In the genomic region with DNA sequence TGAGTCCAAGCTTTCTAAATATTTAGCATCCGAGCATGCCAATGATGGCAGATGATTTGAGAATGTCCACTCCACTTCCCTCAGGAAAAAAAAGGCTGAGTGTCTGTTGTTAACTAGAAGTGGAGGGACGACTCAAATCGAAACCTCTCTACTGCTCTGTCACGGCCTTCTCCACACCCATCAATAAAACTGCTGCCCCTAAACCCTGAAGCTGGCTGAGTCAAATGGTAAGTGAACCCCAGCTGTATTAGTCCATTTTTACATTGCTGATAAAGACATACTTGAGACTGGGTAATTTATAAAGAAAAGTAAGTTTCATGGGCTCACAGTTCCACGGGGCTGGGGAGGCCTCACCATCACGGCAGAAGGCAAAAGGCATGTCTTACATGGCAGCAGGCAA, we compare ENCODE assay signal across 17 cellular contexts.
DNase-seq lines count a peak whose midpoint lies in the region; ATAC-seq and TF ChIP-seq lines count a peak whose summit lies in the region.
"Had no signal": no experiment of that assay in that cellular context is flagged by ENCODE, and none has a peak within 500 bp of the region (broad histone marks: within the 10 kb centered on the region; RNA-seq: fewer than 3 reads in every experiment).

No MANE protein-coding gene starts in this region.

- no peak overlapping the region for H3K27ac ChIP-seq in sigmoid colon
- H3K27ac ChIP-seq: GM23248 had no signal

- peaks cover 0 to 2% (median 0%) of the 10 kb centered on the region in 4 donors for H3K9me3 ChIP-seq in sigmoid colon
- H3K9me3 ChIP-seq: BE2C, HAP-1 had no signal

- ATAC-seq in GM18868 (IDR thresholded peaks at IDR 0.05; ENCODE audit: unreplicated experiment) = peak; percentile 78
- peak; percentile 70 for ATAC-seq in HG02852 (IDR thresholded peaks at IDR 0.05; ENCODE audit: unreplicated experiment)
- peak; percentile 78 for ATAC-seq in HG03432 (IDR thresholded peaks at IDR 0.05; ENCODE audit: unreplicated experiment)
- no peak for ATAC-seq in left ventricle myocardium superior
- ATAC-seq in HG03025 (IDR thresholded peaks at IDR 0.05; ENCODE audit: low FRiP score, unreplicated experiment) = no peak
- no peak for ATAC-seq in WTC11
- ATAC-seq: K562 had no signal

- WGBS in sigmoid colon, 2 donors = 77 to 81% methylated on average over 6 of the region's 6 CpGs

- peaks cover 9% of the 10 kb centered on the region for H3K4me1 Mint-ChIP-seq in WTC11
- H3K4me1 Mint-ChIP-seq: CD4-positive, CD25-positive, alpha-beta regulatory T cell; CD8-positive, alpha-beta memory T cell had no signal

- H3K4me3 ChIP-seq in sigmoid colon = no peak overlapping the region
- H3K4me3 ChIP-seq: GM23248, HAP-1, K562 had no signal

- DNase-seq in left ventricle myocardium superior (no peak), sigmoid colon (no peak), WTC11 (ENCODE audit: low spot score) (no peak)
- DNase-seq: ACHN; BE2C; C1 segment of cervical spinal cord; CD4-positive, CD25-positive, alpha-beta regulatory T cell; CD8-positive, alpha-beta memory T cell; COR-L47; GM23248; IMR-90 had no signal

- TF ChIP-seq EP300 in sigmoid colon (IDR thresholded peaks at IDR 0.05) = no peak

- TF ChIP-seq CTCF in sigmoid colon (IDR thresholded peaks at IDR 0.05) (no peak), WTC11 (IDR thresholded peaks at IDR 0.05) (no peak)

- no peaks in the 10 kb centered on the region for H3K4me1 ChIP-seq in sigmoid colon
- H3K4me1 ChIP-seq: BE2C, HAP-1 had no signal

- intact Hi-C loops in left ventricle myocardium superior (cut with micrococcal nuclease) = no loop called here
- intact Hi-C loops in sigmoid colon (cut with DNase I) = no loop called here

- no peaks in the 10 kb centered on the region for H3K36me3 ChIP-seq in sigmoid colon
- H3K36me3 ChIP-seq: BE2C, HAP-1 had no signal

- H3K4me3 Mint-ChIP-seq in WTC11 = no peak overlapping the region
- H3K4me3 Mint-ChIP-seq: CD4-positive, CD25-positive, alpha-beta regulatory T cell had no signal

- no peak for TF ChIP-seq POLR2A in sigmoid colon (IDR thresholded peaks at IDR 0.05)

- H3K27ac Mint-ChIP-seq in WTC11 = no peak overlapping the region
- H3K27ac Mint-ChIP-seq: CD4-positive, CD25-positive, alpha-beta regulatory T cell; CD8-positive, alpha-beta memory T cell had no signal

- CTCF ChIA-PET in WTC11 (lab: Charles Lee) = no interaction called here

- no peaks in the 10 kb centered on the region for H3K36me3 Mint-ChIP-seq in WTC11
- H3K36me3 Mint-ChIP-seq: CD4-positive, CD25-positive, alpha-beta regulatory T cell; CD8-positive, alpha-beta memory T cell had no signal

- H3K9me3 Mint-ChIP-seq in WTC11 = peaks cover 13% of the 10 kb centered on the region

- no peaks in the 10 kb centered on the region for H3K27me3 Mint-ChIP-seq in WTC11 (ENCODE audit: low read depth)
- H3K27me3 Mint-ChIP-seq: CD4-positive, CD25-positive, alpha-beta regulatory T cell had no signal

- no peaks in the 10 kb centered on the region for H3K27me3 ChIP-seq in sigmoid colon
- H3K27me3 ChIP-seq: BE2C had no signal

- POLR2A ChIA-PET in WTC11 (lab: Charles Lee) = no interaction called here

TF ChIP-seq in WTC11, 78 proteins besides CTCF, POLR2A, EP300 and RAD21 (continues in another document):
- TF ChIP-seq CREB1 (CRISPR knock-in tag; IDR thresholded peaks at IDR 0.05) (no peak), FOXJ3 (CRISPR knock-in tag; IDR thresholded peaks at IDR 0.05; ENCODE audit: borderline replicate concordance) (no peak), GABPB1 (CRISPR knock-in tag; IDR thresholded peaks at IDR 0.05) (no peak), ZNF281 (CRISPR knock-in tag; IDR thresholded peaks at IDR 0.05) (no peak)
- TF ChIP-seq, protein P1, sequence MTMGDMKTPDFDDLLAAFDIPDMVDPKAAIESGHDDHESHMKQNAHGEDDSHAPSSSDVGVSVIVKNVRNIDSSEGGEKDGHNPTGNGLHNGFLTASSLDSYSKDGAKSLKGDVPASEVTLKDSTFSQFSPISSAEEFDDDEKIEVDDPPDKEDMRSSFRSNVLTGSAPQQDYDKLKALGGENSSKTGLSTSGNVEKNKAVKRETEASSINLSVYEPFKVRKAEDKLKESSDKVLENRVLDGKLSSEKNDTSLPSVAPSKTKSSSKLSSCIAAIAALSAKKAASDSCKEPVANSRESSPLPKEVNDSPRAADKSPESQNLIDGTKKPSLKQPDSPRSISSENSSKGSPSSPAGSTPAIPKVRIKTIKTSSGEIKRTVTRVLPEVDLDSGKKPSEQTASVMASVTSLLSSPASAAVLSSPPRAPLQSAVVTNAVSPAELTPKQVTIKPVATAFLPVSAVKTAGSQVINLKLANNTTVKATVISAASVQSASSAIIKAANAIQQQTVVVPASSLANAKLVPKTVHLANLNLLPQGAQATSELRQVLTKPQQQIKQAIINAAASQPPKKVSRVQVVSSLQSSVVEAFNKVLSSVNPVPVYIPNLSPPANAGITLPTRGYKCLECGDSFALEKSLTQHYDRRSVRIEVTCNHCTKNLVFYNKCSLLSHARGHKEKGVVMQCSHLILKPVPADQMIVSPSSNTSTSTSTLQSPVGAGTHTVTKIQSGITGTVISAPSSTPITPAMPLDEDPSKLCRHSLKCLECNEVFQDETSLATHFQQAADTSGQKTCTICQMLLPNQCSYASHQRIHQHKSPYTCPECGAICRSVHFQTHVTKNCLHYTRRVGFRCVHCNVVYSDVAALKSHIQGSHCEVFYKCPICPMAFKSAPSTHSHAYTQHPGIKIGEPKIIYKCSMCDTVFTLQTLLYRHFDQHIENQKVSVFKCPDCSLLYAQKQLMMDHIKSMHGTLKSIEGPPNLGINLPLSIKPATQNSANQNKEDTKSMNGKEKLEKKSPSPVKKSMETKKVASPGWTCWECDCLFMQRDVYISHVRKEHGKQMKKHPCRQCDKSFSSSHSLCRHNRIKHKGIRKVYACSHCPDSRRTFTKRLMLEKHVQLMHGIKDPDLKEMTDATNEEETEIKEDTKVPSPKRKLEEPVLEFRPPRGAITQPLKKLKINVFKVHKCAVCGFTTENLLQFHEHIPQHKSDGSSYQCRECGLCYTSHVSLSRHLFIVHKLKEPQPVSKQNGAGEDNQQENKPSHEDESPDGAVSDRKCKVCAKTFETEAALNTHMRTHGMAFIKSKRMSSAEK (CRISPR knock-in tag; IDR thresholded peaks at IDR 0.05; ENCODE audit: borderline replicate concordance) = no peak
- TF ChIP-seq, protein P2, sequence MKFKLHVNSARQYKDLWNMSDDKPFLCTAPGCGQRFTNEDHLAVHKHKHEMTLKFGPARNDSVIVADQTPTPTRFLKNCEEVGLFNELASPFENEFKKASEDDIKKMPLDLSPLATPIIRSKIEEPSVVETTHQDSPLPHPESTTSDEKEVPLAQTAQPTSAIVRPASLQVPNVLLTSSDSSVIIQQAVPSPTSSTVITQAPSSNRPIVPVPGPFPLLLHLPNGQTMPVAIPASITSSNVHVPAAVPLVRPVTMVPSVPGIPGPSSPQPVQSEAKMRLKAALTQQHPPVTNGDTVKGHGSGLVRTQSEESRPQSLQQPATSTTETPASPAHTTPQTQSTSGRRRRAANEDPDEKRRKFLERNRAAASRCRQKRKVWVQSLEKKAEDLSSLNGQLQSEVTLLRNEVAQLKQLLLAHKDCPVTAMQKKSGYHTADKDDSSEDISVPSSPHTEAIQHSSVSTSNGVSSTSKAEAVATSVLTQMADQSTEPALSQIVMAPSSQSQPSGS (CRISPR knock-in tag; IDR thresholded peaks at IDR 0.05; ENCODE audit: borderline replicate concordance, low read depth) = no peak
- TF ChIP-seq, protein P3, sequence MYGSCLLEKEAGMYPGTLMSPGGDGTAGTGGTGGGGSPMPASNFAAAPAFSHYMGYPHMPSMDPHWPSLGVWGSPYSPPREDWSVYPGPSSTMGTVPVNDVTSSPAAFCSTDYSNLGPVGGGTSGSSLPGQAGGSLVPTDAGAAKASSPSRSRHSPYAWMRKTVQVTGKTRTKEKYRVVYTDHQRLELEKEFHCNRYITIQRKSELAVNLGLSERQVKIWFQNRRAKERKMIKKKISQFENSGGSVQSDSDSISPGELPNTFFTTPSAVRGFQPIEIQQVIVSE (CRISPR knock-in tag; IDR thresholded peaks at IDR 0.05; ENCODE audit: borderline replicate concordance) = no peak

Comparison
In these comparisons a context has a peak if more than half of its experiments do, and no peak if none do; other contexts are left out.
1. ATAC-seq: peak in GM18868 (single experiment), HG02852 (single experiment) and HG03432 (single experiment); none in left ventricle myocardium superior (single experiment), HG03025 (single experiment) and WTC11 (single experiment).